Comparison of ENCODE assay signal across 29 cellular contexts in genomic region chr2:63723709-63724108, GRCh38.
"Had no signal": no experiment of that assay in that cellular context is flagged by ENCODE, and none has a peak within 500 bp of the region (broad histone marks: within the 10 kb centered on the region; RNA-seq: fewer than 3 reads in every experiment).

No MANE protein-coding gene starts in this region.

- H3K4me3 Mint-ChIP-seq: effector memory CD8-positive, alpha-beta T cell; memory B cell; naive B cell; natural killer cell treated with Interleukin-12 subunit alpha and Interleukin-12 subunit beta and Interleukin-15 and Interleukin-18, amount 100 ng/mL, for 72 hours; neural crest cell; stimulated activated memory B cell treated with anti-CD40 and anti-IgM and Interleukin-4, amounts not matched to agents 10 μg/mL and 1 μg/mL and 100 μg/mL, for 72 hours had no signal

- H3K4me1 Mint-ChIP-seq: memory B cell; naive B cell; stimulated activated memory B cell treated with anti-CD40 and anti-IgM and Interleukin-4, amounts not matched to agents 10 μg/mL and 1 μg/mL and 100 μg/mL, for 72 hours had no signal

- H3K27me3 ChIP-seq: esophagus squamous epithelium, gastroesophageal sphincter, heart right ventricle, neutrophil, right atrium auricular region, spleen, tibial nerve, upper lobe of left lung had no signal

- H3K36me3 ChIP-seq: esophagus squamous epithelium, gastroesophageal sphincter, heart right ventricle, neutrophil, prostate gland, right atrium auricular region, spleen, thoracic aorta, tibial nerve, upper lobe of left lung had no signal

- H3K9me3 Mint-ChIP-seq: effector memory CD8-positive, alpha-beta T cell; natural killer cell treated with Interleukin-12 subunit alpha and Interleukin-12 subunit beta and Interleukin-15 and Interleukin-18, amount 100 ng/mL, for 72 hours; neural crest cell; stimulated activated memory B cell treated with anti-CD40 and anti-IgM and Interleukin-4, amounts not matched to agents 10 μg/mL and 1 μg/mL and 100 μg/mL, for 72 hours had no signal

- H3K27ac ChIP-seq: esophagus squamous epithelium, gastroesophageal sphincter, heart right ventricle, neutrophil, prostate gland, right atrium auricular region, skin epidermis, spleen, thoracic aorta, tibial nerve, upper lobe of left lung had no signal

- DNase-seq: cortex of kidney; effector memory CD8-positive, alpha-beta T cell; erythroblast; esophagus squamous epithelium; glutamatergic neuron; heart right ventricle; hippocampal formation; islet precursor cell; kidney glomerular epithelial cell; left colon; left ventricle myocardium superior; mucosa of descending colon; naive B cell; spleen; stimulated activated CD4-positive, alpha-beta T cell treated with anti-CD3 and anti-CD28 coated beads, Interleukin-4, amount 100 ng/mL, for 4 hours; stimulated activated naive CD8-positive, alpha-beta T cell treated with anti-CD3 and anti-CD28 coated beads, Interleukin-15, Interleukin-2, amounts not matched to agents 100 U/mL and 50 U/mL, for 24 hours; upper lobe of left lung had no signal

- H3K27ac Mint-ChIP-seq: effector memory CD8-positive, alpha-beta T cell; memory B cell; naive B cell; natural killer cell treated with Interleukin-12 subunit alpha and Interleukin-12 subunit beta and Interleukin-15 and Interleukin-18, amount 100 ng/mL, for 72 hours; stimulated activated memory B cell treated with anti-CD40 and anti-IgM and Interleukin-4, amounts not matched to agents 10 μg/mL and 1 μg/mL and 100 μg/mL, for 72 hours had no signal

- H3K36me3 Mint-ChIP-seq: memory B cell; naive B cell; natural killer cell treated with Interleukin-12 subunit alpha and Interleukin-12 subunit beta and Interleukin-15 and Interleukin-18, amount 100 ng/mL, for 72 hours; stimulated activated memory B cell treated with anti-CD40 and anti-IgM and Interleukin-4, amounts not matched to agents 10 μg/mL and 1 μg/mL and 100 μg/mL, for 72 hours had no signal

- H3K9me3 ChIP-seq: esophagus squamous epithelium, gastroesophageal sphincter, heart right ventricle, neutrophil, prostate gland, right atrium auricular region, spleen, thoracic aorta, tibial nerve, upper lobe of left lung had no signal

- H3K4me1 ChIP-seq: esophagus squamous epithelium, gastroesophageal sphincter, heart right ventricle, prostate gland, right atrium auricular region, spleen, tibial nerve, upper lobe of left lung had no signal

- H3K4me3 ChIP-seq: esophagus squamous epithelium, gastroesophageal sphincter, heart right ventricle, lung, mucosa of descending colon, prostate gland, right atrium auricular region, skin epidermis, spleen, thoracic aorta, tibial nerve, upper lobe of left lung had no signal

- H3K27me3 Mint-ChIP-seq: naive B cell; stimulated activated memory B cell treated with anti-CD40 and anti-IgM and Interleukin-4, amounts not matched to agents 10 μg/mL and 1 μg/mL and 100 μg/mL, for 72 hours had no signal

- ATAC-seq: effector memory CD8-positive, alpha-beta T cell; gastroesophageal sphincter; heart right ventricle; left colon; left ventricle myocardium superior; mucosa of descending colon; natural killer cell treated with Interleukin-12 subunit alpha and Interleukin-12 subunit beta and Interleukin-15 and Interleukin-18, amount 100 ng/mL, for 72 hours; stimulated activated memory B cell treated with anti-CD40 and anti-IgM and Interleukin-4, amounts not matched to agents 10 μg/mL and 1 μg/mL and 100 μg/mL, for 72 hours; stimulated activated naive CD8-positive, alpha-beta T cell treated with anti-CD3 and anti-CD28 coated beads, Interleukin-15, Interleukin-2, amounts not matched to agents 100 U/mL and 50 U/mL, for 24 hours had no signal
